8 cellular contexts compared by ENCODE assay signal in genomic region chr6:73134588-73134987, GRCh38.
A peak's percentile ranks its signal among the peaks of the same experiment; 100 is the strongest.
DNase-seq lines count a peak whose midpoint lies in the region; ATAC-seq and TF ChIP-seq lines count a peak whose summit lies in the region.

No MANE protein-coding gene starts in this region.

- H3K4me3 Mint-ChIP-seq in activated CD4-positive, alpha-beta memory T cell treated with anti-CD3 and anti-CD28 coated beads for 36 hours, result no peak overlapping the region

- H3K4me3 ChIP-seq in AG09309 (ENCODE audit: control insufficient read depth, low read depth, low read length), result no peak overlapping the region

- CTCF ChIA-PET in activated CD4-positive, alpha-beta memory T cell treated with anti-CD3 and anti-CD28 coated beads for 36 hours (lab: Charles Lee), result interaction anchor here (0.8 to 11.7 kb wide), 5 partner anchors 8 to 721 kb away, joined by 5 to 231 read pairs (median 8); partner anchors contain the start of gene KCNQ5

- intact Hi-C loops in activated CD4-positive, alpha-beta memory T cell treated with anti-CD3 and anti-CD28 coated beads for 36 hours (cut with micrococcal nuclease), result loop anchor here (5.0 kb wide), 1 partner anchor 612 kb away; no protein-coding TSS in a partner anchor

- H3K36me3 Mint-ChIP-seq in activated CD4-positive, alpha-beta memory T cell treated with anti-CD3 and anti-CD28 coated beads for 36 hours, result no peaks in the 10 kb centered on the region

- H3K9me3 Mint-ChIP-seq in activated CD4-positive, alpha-beta memory T cell treated with anti-CD3 and anti-CD28 coated beads for 36 hours, result no peaks in the 10 kb centered on the region

- DNase-seq in AG09309 (ENCODE audit: low read depth) (no peak), GM20000 (ENCODE audit: low spot score) (no peak), left kidney (ENCODE audit: low read depth, low spot score) (peak; percentile 13), NCI-H2081 (lab: John Stamatoyannopoulos, UW) (no peak), OCI-M2 (lab: John Stamatoyannopoulos, UW; ENCODE audit: unreplicated experiment) (no peak), Kasumi-1 (lab: John Stamatoyannopoulos, UW) (no peak)
- peak; percentile 48 for DNase-seq in activated CD4-positive, alpha-beta memory T cell treated with anti-CD3 and anti-CD28 coated beads for 36 hours

- H3K27me3 Mint-ChIP-seq in activated CD4-positive, alpha-beta memory T cell treated with anti-CD3 and anti-CD28 coated beads for 36 hours, result peaks cover 1% of the 10 kb centered on the region

- peak; percentile 38 for TF ChIP-seq CTCF in AG09309 (IDR thresholded peaks at IDR 0.05; ENCODE audit: control insufficient read depth, insufficient read depth, low read depth, low read length, missing control alignments)
- peak; percentile 44 for TF ChIP-seq CTCF in GM20000 (IDR thresholded peaks at IDR 0.05; ENCODE audit: extremely low read depth, missing control alignments)

- ATAC-seq in GM19395 (IDR thresholded peaks at IDR 0.05; ENCODE audit: unreplicated experiment), result no peak

- no peak overlapping the region for H3K27ac Mint-ChIP-seq in activated CD4-positive, alpha-beta memory T cell treated with anti-CD3 and anti-CD28 coated beads for 36 hours

- H3K4me1 Mint-ChIP-seq in activated CD4-positive, alpha-beta memory T cell treated with anti-CD3 and anti-CD28 coated beads for 36 hours (ENCODE audit: low read depth), result no peaks in the 10 kb centered on the region

- POLR2A ChIA-PET in activated CD4-positive, alpha-beta memory T cell treated with anti-CD3 and anti-CD28 coated beads for 36 hours (lab: Charles Lee), result no interaction called here

Comparison
In these comparisons a context has a peak if more than half of its experiments do, and no peak if none do; other contexts are left out.
1. DNase-seq: peak in activated CD4-positive, alpha-beta memory T cell treated with anti-CD3 and anti-CD28 coated beads for 36 hours (single experiment) and left kidney (single experiment); none in AG09309 (single experiment), GM20000 (single experiment), NCI-H2081 (0 of 2), OCI-M2 (single experiment) and Kasumi-1 (0 of 2).